Comparison of ENCODE assay signal across 8 cellular contexts in genomic region chr11:103091441-103091809, GRCh38. TPM values are rescaled to one million over a fixed set of nuclear protein-coding genes. Genes with fewer than 3 reads are reported as not detected.
DNase-seq lines count a peak whose midpoint lies in the region; ATAC-seq and TF ChIP-seq lines count a peak whose summit lies in the region.

No MANE protein-coding gene starts in this region.

- ATAC-seq in CD4-positive, CD25-positive, alpha-beta regulatory T cell (ENCODE audit: low read depth in 2 of 2) = peak; percentile 32 to 39
- ATAC-seq in GM19351 (IDR thresholded peaks at IDR 0.05; ENCODE audit: unreplicated experiment) (peak; percentile 50), HG03378 (IDR thresholded peaks at IDR 0.05; ENCODE audit: unreplicated experiment) (peak; percentile 31), heart right ventricle (peak; percentile 41 to 82 (median 63))

- H3K36me3 ChIP-seq in CD4-positive, CD25-positive, alpha-beta regulatory T cell (ENCODE audit: control insufficient read depth, insufficient read depth, low read length) = no peaks in the 10 kb centered on the region
- peaks cover 0 to 14% (median 0%) of the 10 kb centered on the region in 9 donors for H3K36me3 ChIP-seq in heart right ventricle

- H3K9me3 ChIP-seq in CD4-positive, CD25-positive, alpha-beta regulatory T cell (ENCODE audit: control insufficient read depth in 2 of 2, low read length in 2 of 2) = no peaks in the 10 kb centered on the region
- H3K9me3 ChIP-seq in heart right ventricle = no peaks in the 10 kb centered on the region

- H3K27ac Mint-ChIP-seq in CD4-positive, CD25-positive, alpha-beta regulatory T cell = peak overlapping the region; percentile 45 to 95 (median 91)
- H3K27ac Mint-ChIP-seq in activated naive CD4-positive, alpha-beta T cell treated with anti-CD3 and anti-CD28 coated beads, Interleukin-2, amount 50 U/mL, for 24 hours = peak overlapping the region; percentile 79

- WGBS in heart right ventricle, 2 donors = 0 to 1% methylated on average over 23 of the region's 23 CpGs

- intact Hi-C loops in heart right ventricle (cut with DNase I) = no loop called here
- intact Hi-C loops in posterior vena cava (cut with DNase I) = no loop called here

- H3K27ac ChIP-seq in CD4-positive, CD25-positive, alpha-beta regulatory T cell (ENCODE audit: insufficient read depth, low read length, poor library complexity, severe bottlenecking) = peak overlapping the region; percentile 85
- H3K27ac ChIP-seq in heart right ventricle = peak overlapping the region in 9 of 10 donors; percentile 75 to 94 (median 85)

- H3K4me3 Mint-ChIP-seq in CD4-positive, CD25-positive, alpha-beta regulatory T cell = peak overlapping the region; percentile 86 to 97 (median 94)
- H3K4me3 Mint-ChIP-seq in activated naive CD4-positive, alpha-beta T cell treated with anti-CD3 and anti-CD28 coated beads, Interleukin-2, amount 50 U/mL, for 24 hours = peak overlapping the region; percentile 85

- peaks cover 29% of the 10 kb centered on the region for H3K27me3 ChIP-seq in CD4-positive, CD25-positive, alpha-beta regulatory T cell (ENCODE audit: control insufficient read depth, insufficient read depth, low read length)
- H3K27me3 ChIP-seq in heart right ventricle = peaks cover 0 to 30% (median 10%) of the 10 kb centered on the region in 7 donors

- peak in 2 of 3 donors; percentile 10 to 57 for DNase-seq in CD4-positive, CD25-positive, alpha-beta regulatory T cell
- DNase-seq in RPMI8226 (peak; percentile 62), heart right ventricle (peak; percentile 9 to 33), posterior vena cava (ENCODE audit: low spot score) (peak; percentile 81), HuH-7.5 (ENCODE audit: low spot score) (no peak)

- peaks cover 37% of the 10 kb centered on the region for H3K27me3 Mint-ChIP-seq in CD4-positive, CD25-positive, alpha-beta regulatory T cell
- peaks cover 11% of the 10 kb centered on the region for H3K27me3 Mint-ChIP-seq in activated naive CD4-positive, alpha-beta T cell treated with anti-CD3 and anti-CD28 coated beads, Interleukin-2, amount 50 U/mL, for 24 hours

- H3K4me3 ChIP-seq in CD4-positive, CD25-positive, alpha-beta regulatory T cell (ENCODE audit: low read depth, low read length) = peak overlapping the region; percentile 94
- H3K4me3 ChIP-seq in heart right ventricle = peak overlapping the region; percentile 61 to 98 (median 94)

- H3K4me1 ChIP-seq in CD4-positive, CD25-positive, alpha-beta regulatory T cell (ENCODE audit: control insufficient read depth, insufficient read depth, low read length, poor library complexity, severe bottlenecking) = peaks cover 28% of the 10 kb centered on the region
- peaks cover 0 to 39% (median 28%) of the 10 kb centered on the region in 9 donors for H3K4me1 ChIP-seq in heart right ventricle

- peaks cover 10 to 41% (median 27%) of the 10 kb centered on the region in 4 donors for H3K4me1 Mint-ChIP-seq in CD4-positive, CD25-positive, alpha-beta regulatory T cell
- peaks cover 29% of the 10 kb centered on the region for H3K4me1 Mint-ChIP-seq in activated naive CD4-positive, alpha-beta T cell treated with anti-CD3 and anti-CD28 coated beads, Interleukin-2, amount 50 U/mL, for 24 hours

- H3K9me3 Mint-ChIP-seq in CD4-positive, CD25-positive, alpha-beta regulatory T cell = peaks cover 0 to 3% (median 0%) of the 10 kb centered on the region in 7 donors
- H3K9me3 Mint-ChIP-seq in activated naive CD4-positive, alpha-beta T cell treated with anti-CD3 and anti-CD28 coated beads, Interleukin-2, amount 50 U/mL, for 24 hours = no peaks in the 10 kb centered on the region

- H3K36me3 Mint-ChIP-seq in CD4-positive, CD25-positive, alpha-beta regulatory T cell = peaks cover 10% of the 10 kb centered on the region
- H3K36me3 Mint-ChIP-seq in activated naive CD4-positive, alpha-beta T cell treated with anti-CD3 and anti-CD28 coated beads, Interleukin-2, amount 50 U/mL, for 24 hours = peaks cover 11% of the 10 kb centered on the region

- no peak for TF ChIP-seq CTCF in heart right ventricle (IDR thresholded peaks at IDR 0.05)

RNA-seq across cellular contexts. Expression of gene DCUN1D5, which starts 0.5 kb away (rescaled TPM):
- total RNA-seq in CD4-positive, CD25-positive, alpha-beta regulatory T cell = 16.2 TPM
- 10 to 100 TPM; 23.6 to 27.6 (median 26.6) TPM for polyA plus RNA-seq in CD4-positive, CD25-positive, alpha-beta regulatory T cell
- total RNA-seq in heart right ventricle (10 to 100 TPM; 18.7 to 32.6 (median 21.9) TPM), posterior vena cava (10 to 100 TPM; 19.7 to 26.4 TPM)
- 10 to 100 TPM in 1 of 2 donors, 1 to 10 TPM in 1; 8.8 to 36.7 TPM for polyA plus RNA-seq in heart right ventricle

RNA-seq across cellular contexts. Expression of gene DYNC2H1, which starts 17.8 kb away (rescaled TPM):
- total RNA-seq in CD4-positive, CD25-positive, alpha-beta regulatory T cell = 1.8 TPM
- under 1 TPM; 0.10 to 0.20 (median 0.17) TPM for polyA plus RNA-seq in CD4-positive, CD25-positive, alpha-beta regulatory T cell
- total RNA-seq in heart right ventricle (1 to 10 TPM; 2.2 to 5.9 (median 3.9) TPM), posterior vena cava (10 to 100 TPM; 15.8 to 24.1 TPM)
- polyA plus RNA-seq in heart right ventricle = 1 to 10 TPM; 3.4 to 5.9 TPM
